In genomic region chr1:119367332-119368124, GRCh38 we compare ENCODE assay signal across 7 cellular contexts. TPM values are rescaled to one million over a fixed set of nuclear protein-coding genes. Genes with fewer than 3 reads are reported as not detected.
DNase-seq lines count a peak whose midpoint lies in the region; ATAC-seq and TF ChIP-seq lines count a peak whose summit lies in the region.

No MANE protein-coding gene starts in this region.

- H3K4me3 Mint-ChIP-seq in WTC11: no peak overlapping the region

- H3K4me1 Mint-ChIP-seq in WTC11: peaks cover 47% of the 10 kb centered on the region

- no peaks in the 10 kb centered on the region for H3K9me3 ChIP-seq in transverse colon

- WGBS in transverse colon (ENCODE audit: low coverage in 1 of 2), 2 donors: 64 to 74% methylated on average over 8 to 13 of the region's 13 CpGs

- CTCF ChIA-PET in WTC11 (lab: Charles Lee): interaction anchor here (0.7 to 3.1 kb wide), 18 partner anchors 10 to 358 kb away, joined by 3 to 41 read pairs (median 4); no protein-coding TSS in a partner anchor

- no peaks in the 10 kb centered on the region for H3K27me3 ChIP-seq in transverse colon

- peak; percentile 65 for ATAC-seq in WTC11

- no peak for TF ChIP-seq EP300 in transverse colon (IDR thresholded peaks at IDR 0.05; ENCODE audit: low read depth)

- H3K27me3 Mint-ChIP-seq in WTC11 (ENCODE audit: low read depth): peaks cover 17% of the 10 kb centered on the region

- H3K27ac ChIP-seq in transverse colon: no peak overlapping the region

- TF ChIP-seq CTCF in WTC11 (IDR thresholded peaks at IDR 0.05) (peak; percentile 88), transverse colon (IDR thresholded peaks at IDR 0.05) (peak; percentile 82 to 90 (median 89))

- H3K27ac Mint-ChIP-seq in WTC11: no peak overlapping the region

- no peak for TF ChIP-seq POLR2A in transverse colon (IDR thresholded peaks at IDR 0.05)

- DNase-seq in GM04504 (ENCODE audit: low read depth) (peak; percentile 25), HuH-7 (ENCODE audit: low spot score) (peak; percentile 20), WTC11 (ENCODE audit: low spot score) (no peak), inferior parietal cortex (ENCODE audit: extremely low spot score) (peak; percentile 47), transverse colon (no peak), T-helper 9 cell (no peak)
- DNase-seq in activated CD4-positive, alpha-beta T cell treated with anti-CD3 and anti-CD28 coated beads, Interleukin-2, amount 50 U/mL, for 4 hours: no peak

- H3K36me3 ChIP-seq in transverse colon: no peaks in the 10 kb centered on the region

- intact Hi-C loops in transverse colon (cut with DNase I; ENCODE audit: low total_unique reads): loop anchor here (5.0 kb wide), 1 partner anchor 90 kb away; no protein-coding TSS in a partner anchor

- H3K4me1 ChIP-seq in transverse colon: peaks cover 0 to 8% (median 0%) of the 10 kb centered on the region in 4 donors

- H3K9me3 Mint-ChIP-seq in WTC11: no peaks in the 10 kb centered on the region

- in situ Hi-C loops in transverse colon (cut with MboI; ENCODE audit: low pct_ligation_motif_present in 1 of 4, low pct_unique_long_range_greater_than_20kb in 1 of 4, low sequenced_read_pairs in 3 of 4): loop anchor here in 3 of 4 donors (10.0 kb wide), 2 partner anchors 83 to 93 kb away; no protein-coding TSS in a partner anchor

- no peak overlapping the region for H3K4me3 ChIP-seq in transverse colon

- POLR2A ChIA-PET in WTC11 (lab: Charles Lee): no interaction called here

- H3K36me3 Mint-ChIP-seq in WTC11: no peaks in the 10 kb centered on the region

TF ChIP-seq in WTC11, 78 proteins besides CTCF, POLR2A, EP300 and RAD21:
- no peak for TF ChIP-seq ZNF425 (CRISPR knock-in tag; conservative IDR thresholded peaks at IDR 0.05)
- TF ChIP-seq ZNF121 (CRISPR knock-in tag; IDR thresholded peaks at IDR 0.05): peak; percentile 75; the same call in 1 of the 2 replicates
- no peak for TF ChIP-seq IRF1 (CRISPR knock-in tag; IDR thresholded peaks at IDR 0.05)

RNA-seq across cellular contexts. Expression of gene HAO2, which starts 1.1 kb away (rescaled TPM):
- total RNA-seq in WTC11 (2021) (0.53 to 1.0 TPM (median 0.80 TPM) in 3 replicates), transverse colon (not detected)

RNA-seq across cellular contexts. Expression of gene HSD3B2, which starts 47.4 kb away (rescaled TPM):
- total RNA-seq in WTC11 (2021) (0.94 to 1.0 TPM (median 0.94 TPM) in 3 replicates), transverse colon (100 to 1,000 TPM in 1 of 4 donors, 10 to 100 TPM in 1, 1 to 10 TPM in 2; 3.0 to 125 (median 46.4) TPM)

Comparison
In these comparisons a context has a peak if more than half of its experiments do, and no peak if none do; other contexts are left out.
1. DNase-seq: peak in GM04504 (single experiment), HuH-7 (single experiment) and inferior parietal cortex (single experiment); none in WTC11 (single experiment), transverse colon (single experiment), activated CD4-positive, alpha-beta T cell treated with anti-CD3 and anti-CD28 coated beads, Interleukin-2, amount 50 U/mL, for 4 hours (0 of 2) and T-helper 9 cell (single experiment).